35 cellular contexts compared by ENCODE assay signal in genomic region chr20:12112089-12112474, GRCh38.
"Had no signal": no experiment of that assay in that cellular context is flagged by ENCODE, and none has a peak within 500 bp of the region (broad histone marks: within the 10 kb centered on the region; RNA-seq: fewer than 3 reads in every experiment).

No MANE protein-coding gene starts in this region.

- H3K27me3 ChIP-seq: adrenal gland, body of pancreas had no signal

- H3K4me3 Mint-ChIP-seq: activated B cell treated with CpG ODN at 0.5 μM for 24 hours; activated CD4-positive, alpha-beta memory T cell treated with anti-CD3 and anti-CD28 coated beads for 36 hours; activated naive CD4-positive, alpha-beta T cell treated with anti-CD3 and anti-CD28 coated beads for 36 hours; activated T-cell treated with anti-CD3 and anti-CD28 coated beads, Interleukin-2, amount 50 U/mL, for 4 hours; activated T-helper 1 cell treated with anti-CD3 and anti-CD28 coated beads, Interleukin-12 subunit alpha, Interleukin-12 subunit beta, Interleukin-2, Interleukin-4 antibody, amounts not matched to agents 30 ng/mL and 10 ng/mL and 1 ng/mL, durations not matched to agents 14 hours and 24 hours and 36 hours; T-cell had no signal

- H3K4me1 ChIP-seq: adrenal gland had no signal

- H3K27ac ChIP-seq: adrenal gland, body of pancreas, PC-9, RWPE1, VCaP had no signal

- H3K4me1 Mint-ChIP-seq: T-cell had no signal

- H3K9me3 ChIP-seq: adrenal gland had no signal

- H3K4me3 ChIP-seq: adrenal gland, body of pancreas, PC-9 had no signal

- DNase-seq: activated B cell treated with CpG ODN at 0.5 μM for 24 hours; activated CD4-positive, alpha-beta memory T cell treated with anti-CD3 and anti-CD28 coated beads for 36 hours; activated CD4-positive, alpha-beta T cell treated with anti-CD3 and anti-CD28 coated beads for 4 hours; activated CD4-positive, alpha-beta T cell treated with anti-CD3 and anti-CD28 coated beads, Interleukin-2, amount 50 U/mL, for 1 hour; activated CD4-positive, CD25-positive, alpha-beta regulatory T cell treated with anti-CD3 and anti-CD28 coated beads, Interleukin-2, amount 50 U/mL, for 72 hours; activated CD8-positive, alpha-beta memory T cell treated with anti-CD3 and anti-CD28 coated beads, Interleukin-2, amount 50 U/mL, for 4 hours; activated gamma-delta T cell treated with Interleukin-2 at 50 U/mL for 16 hours; activated naive CD4-positive, alpha-beta T cell treated with anti-CD3 and anti-CD28 coated beads for 36 hours; activated T-cell treated with anti-CD3 and anti-CD28 coated beads for 4 hours; activated T-cell treated with anti-CD3 and anti-CD28 coated beads, Interleukin-2, amount 50 U/mL, for 4 hours; adrenal gland; body of pancreas; central memory CD4-positive, alpha-beta T cell; KBM-7; NCI-H1092 treated with DMSO at 0.1 percent for 48 hours; NCI-H1417 treated with DMSO at 0.1 percent for 48 hours; NCI-H1694; NCI-H1930; NCI-H2081 treated with DMSO at 0.1 percent for 48 hours; NCI-H226; NCI-H446 treated with DMSO at 0.1 percent for 48 hours; NCI-H526; NCI-H748 treated with DMSO at 0.1 percent for 48 hours; NK-92 treated with Interleukin-12 subunit alpha and Interleukin-12 subunit beta, amount 100 ng/mL, for 24 hours; PC-9; SIG-M5; T-cell; T-helper 2 cell; T-helper 9 cell had no signal

- H3K36me3 ChIP-seq: adrenal gland had no signal

- H3K36me3 Mint-ChIP-seq: activated CD4-positive, alpha-beta memory T cell treated with anti-CD3 and anti-CD28 coated beads for 36 hours; T-cell had no signal

- ATAC-seq: activated naive CD4-positive, alpha-beta T cell treated with anti-CD3 and anti-CD28 coated beads, Interleukin-2, amount 50 U/mL, for 72 hours; activated T-cell treated with anti-CD3 and anti-CD28 coated beads, Interleukin-2, amount 50 U/mL, for 4 hours; body of pancreas; Right ventricle myocardium inferior; SK-N-SH treated with all-trans-retinoic acid at 6 μM for 48 hours; T-cell had no signal

- H3K27me3 Mint-ChIP-seq: activated B cell treated with CpG ODN at 0.5 μM for 24 hours; activated CD4-positive, alpha-beta memory T cell treated with anti-CD3 and anti-CD28 coated beads for 36 hours; T-cell had no signal

- H3K4me2 ChIP-seq: PC-9 had no signal

- H2AFZ ChIP-seq: PC-9 had no signal

- H3K27ac Mint-ChIP-seq: activated B cell treated with CpG ODN at 0.5 μM for 24 hours; activated CD4-positive, alpha-beta memory T cell treated with anti-CD3 and anti-CD28 coated beads for 36 hours; activated naive CD4-positive, alpha-beta T cell treated with anti-CD3 and anti-CD28 coated beads for 36 hours; activated naive CD4-positive, alpha-beta T cell treated with anti-CD3 and anti-CD28 coated beads, Interleukin-2, amount 50 U/mL, for 72 hours; activated T-helper 1 cell treated with anti-CD3 and anti-CD28 coated beads, Interleukin-12 subunit alpha, Interleukin-12 subunit beta, Interleukin-2, Interleukin-4 antibody, amounts not matched to agents 30 ng/mL and 10 ng/mL and 1 ng/mL, durations not matched to agents 14 hours and 24 hours and 36 hours; T-cell had no signal
